ENCODE assay signal across 1 cellular context in genomic region chr10:73926152-73926764, GRCh38.
TF ChIP-seq lines count a peak whose summit lies in the region.

No MANE protein-coding gene starts in this region.

TF ChIP-seq in HepG2, 621 proteins besides CTCF, POLR2A, EP300 and RAD21:
- TF ChIP-seq SKIL (CRISPR knock-in tag; IDR thresholded peaks at IDR 0.05; ENCODE audit: borderline replicate concordance) (no peak), BCLAF1 (IDR thresholded peaks at IDR 0.05) (no peak), ZNF639 (CRISPR knock-in tag; conservative IDR thresholded peaks at IDR 0.05) (no peak), ZKSCAN5 (CRISPR knock-in tag; IDR thresholded peaks at IDR 0.05) (no peak), SATB2 (CRISPR knock-in tag; IDR thresholded peaks at IDR 0.05) (no peak), CCDC6 (CRISPR knock-in tag; IDR thresholded peaks at IDR 0.05) (no peak), PAX8 (CRISPR knock-in tag; IDR thresholded peaks at IDR 0.05; ENCODE audit: borderline replicate concordance) (no peak), MIER2 (CRISPR knock-in tag; IDR thresholded peaks at IDR 0.05) (no peak), ZNF776 (CRISPR knock-in tag; IDR thresholded peaks at IDR 0.05) (no peak), ZNF414 (CRISPR knock-in tag; IDR thresholded peaks at IDR 0.05) (no peak), HINFP (CRISPR knock-in tag; IDR thresholded peaks at IDR 0.05; ENCODE audit: low read depth) (no peak)
